Comparison of ENCODE assay signal across 20 cellular contexts in genomic region chr12:108843187-108843586, GRCh38. TPM values are rescaled to one million over a fixed set of nuclear protein-coding genes. Genes with fewer than 3 reads are reported as not detected.
A peak's percentile ranks its signal among the peaks of the same experiment; 100 is the strongest.
DNase-seq lines count a peak whose midpoint lies in the region; ATAC-seq, FAIRE-seq and TF ChIP-seq lines count a peak whose summit lies in the region.
"Had no signal": no experiment of that assay in that cellular context is flagged by ENCODE, and none has a peak within 500 bp of the region (broad histone marks: within the 10 kb centered on the region; RNA-seq: fewer than 3 reads in every experiment).

No MANE protein-coding gene starts in this region.

- H3K18ac ChIP-seq in H1 (ENCODE audit: extremely low read depth, low read length): no peak overlapping the region

- H3K4me3 ChIP-seq in right atrium auricular region (no peak overlapping the region), H1 (ENCODE audit: extremely low read depth in 1 of 4, insufficient read depth in 2 of 4, low read depth in 3 of 4, low read length in 4 of 4) (no peak overlapping the region), mesodermal cell (ENCODE audit: extremely low read depth, insufficient read depth, low read length, poor library complexity, severe bottlenecking) (no peak overlapping the region), upper lobe of right lung (no peak overlapping the region), brain microvascular endothelial cell (ENCODE audit: low read depth, low read length) (no peak overlapping the region)
- H3K4me3 ChIP-seq: coronary artery, PC-9 had no signal

- TF ChIP-seq POLR2A in H1 (IDR thresholded peaks at IDR 0.05; ENCODE audit: control extremely low read depth in 1 of 2, low read depth in 2 of 2, low read length in 2 of 2): no peak

- H3K4me3 Mint-ChIP-seq in stimulated activated naive CD8-positive, alpha-beta T cell treated with anti-CD3 and anti-CD28 coated beads, Interleukin-15, amount 100 ng/mL, for 72 hours: no peak overlapping the region
- H3K4me3 Mint-ChIP-seq: activated naive CD4-positive, alpha-beta T cell treated with anti-CD3 and anti-CD28 coated beads, Interleukin-2, amount 10 ng/mL, durations not matched to agents 7 days and 5 days had no signal

- H3K4me1 ChIP-seq in right atrium auricular region (peaks cover 0 to 88% of the 10 kb centered on the region in 2 donors), H1 (replicated peaks in 1 of 4; ENCODE audit: control insufficient read depth in 3 of 4, insufficient read depth in 4 of 4, low read length in 3 of 4) (peaks cover 2 to 14% (median 5%) of the 10 kb centered on the region in 4 experiments; a peak in 5 of 7 replicates), mesodermal cell (ENCODE audit: control insufficient read depth, insufficient read depth, low read length, poor library complexity, severe bottlenecking) (peaks cover 45% of the 10 kb centered on the region), upper lobe of right lung (peaks cover 60% of the 10 kb centered on the region)

- no peak for ATAC-seq in upper lobe of right lung
- ATAC-seq in stimulated activated naive CD8-positive, alpha-beta T cell treated with anti-CD3 and anti-CD28 coated beads, Interleukin-15, amount 100 ng/mL, for 72 hours: no peak
- no peak for ATAC-seq in HG02571 (IDR thresholded peaks at IDR 0.05; ENCODE audit: unreplicated experiment)

- H3K4ac ChIP-seq in H1 (replicated peaks; ENCODE audit: insufficient read length, low read depth, low read length): no peak overlapping the region

- no peak overlapping the region for H3K14ac ChIP-seq in H1 (ENCODE audit: insufficient read length)

- H2BK20ac ChIP-seq in H1 (ENCODE audit: low read length): no peak overlapping the region

- 93% methylated on average over 6 of the region's 6 CpGs; no CpG with 5 or more reads in 1 of the 2 experiments for WGBS in H1 (ENCODE audit: extremely low coverage in 1 of 2, insufficient coverage in 1 of 2, insufficient read length in 1 of 2, insufficient replicate concordance in 2 of 2, low coverage in 1 of 2, low lambda C conversion rate in 2 of 2, missing lambda C conversion rate in 1 of 2), 2 experiments
- WGBS in mesodermal cell (ENCODE audit: insufficient coverage in 2 of 2), 2 experiments: 96% methylated on average over 3 of the region's 6 CpGs; no CpG with 5 or more reads in 1 of the 2 experiments

- peaks cover 2% of the 10 kb centered on the region; the same call in 1 of the 2 replicates for H3K79me1 ChIP-seq in H1 (ENCODE audit: low read depth, low read length)

- no peak for TF ChIP-seq CTCF in right atrium auricular region (IDR thresholded peaks at IDR 0.05)
- TF ChIP-seq CTCF in H1 (IDR thresholded peaks at IDR 0.05; ENCODE audit: control extremely low read depth in 1 of 3, insufficient read depth in 1 of 3, low read depth in 1 of 3, low read length in 3 of 3): no peak
- TF ChIP-seq CTCF in upper lobe of right lung (IDR thresholded peaks at IDR 0.05): no peak
- no peak for TF ChIP-seq CTCF in brain microvascular endothelial cell (IDR thresholded peaks at IDR 0.05; ENCODE audit: low read depth, low read length, missing control alignments)

- H3K23me2 ChIP-seq in H1 (ENCODE audit: low read depth, low read length): no peaks in the 10 kb centered on the region

- peaks cover 17% of the 10 kb centered on the region for H3K36me3 ChIP-seq in right atrium auricular region
- peaks cover 0 to 12% (median 2%) of the 10 kb centered on the region in 4 experiments; a peak in 1 of 8 replicates for H3K36me3 ChIP-seq in H1 (ENCODE audit: control insufficient read depth in 2 of 4, insufficient read depth in 4 of 4, low read length in 3 of 4)
- H3K36me3 ChIP-seq in mesodermal cell (ENCODE audit: control insufficient read depth, insufficient read depth, low read length): peaks cover 81% of the 10 kb centered on the region
- peaks cover 19% of the 10 kb centered on the region for H3K36me3 ChIP-seq in upper lobe of right lung
- H3K36me3 ChIP-seq in brain microvascular endothelial cell (replicated peaks): peaks cover 90% of the 10 kb centered on the region

- no peak overlapping the region for H4K5ac ChIP-seq in H1 (ENCODE audit: insufficient read length, low read depth, low read length)

- H3K27ac ChIP-seq in right atrium auricular region: peak overlapping the region; percentile 94 to 95
- no peak overlapping the region for H3K27ac ChIP-seq in H1 (ENCODE audit: low read depth, low read length)
- H3K27ac ChIP-seq in mesodermal cell (ENCODE audit: low read depth, low read length, severe bottlenecking): peak overlapping the region; percentile 65
- H3K27ac ChIP-seq in upper lobe of right lung: peak overlapping the region; percentile 8
- no peak overlapping the region for H3K27ac ChIP-seq in brain microvascular endothelial cell
- H3K27ac ChIP-seq: PC-9 had no signal

- H4K91ac ChIP-seq in H1 (replicated peaks; ENCODE audit: insufficient read length, low read length): no peak overlapping the region

- no peak overlapping the region for H3K27ac Mint-ChIP-seq in stimulated activated naive CD8-positive, alpha-beta T cell treated with anti-CD3 and anti-CD28 coated beads, Interleukin-15, amount 100 ng/mL, for 72 hours
- H3K27ac Mint-ChIP-seq: activated naive CD4-positive, alpha-beta T cell treated with anti-CD3 and anti-CD28 coated beads, Interleukin-2, amount 10 ng/mL, durations not matched to agents 7 days and 5 days had no signal

- FAIRE-seq in H1 (lab: Jason Lieb, UNC): no peak

- no peak for DNase-seq in right atrium auricular region (ENCODE audit: low spot score)
- DNase-seq in cardiac septum (ENCODE audit: low spot score): no peak
- no peak for DNase-seq in H1 (ENCODE audit: low read depth in 1 of 2, low spot score in 2 of 2)
- DNase-seq in upper lobe of right lung: no peak
- no peak for DNase-seq in brain microvascular endothelial cell
- DNase-seq in stimulated activated naive CD8-positive, alpha-beta T cell treated with anti-CD3 and anti-CD28 coated beads, Interleukin-15, amount 100 ng/mL, for 72 hours: no peak
- DNase-seq: activated CD4-positive, alpha-beta T cell treated with anti-CD3 and anti-CD28 coated beads, Interleukin-2, amount 50 U/mL, for 1 hour; activated naive CD4-positive, alpha-beta T cell treated with anti-CD3 and anti-CD28 coated beads, Interleukin-2, amount 10 ng/mL, durations not matched to agents 7 days and 5 days; CD4-positive, alpha-beta memory T cell; NCI-H1436 treated with DMSO at 0.1 percent for 48 hours; NCI-H82; PC-9; stimulated activated naive CD4-positive, alpha-beta T cell had no signal

- H3K27me3 Mint-ChIP-seq in stimulated activated naive CD8-positive, alpha-beta T cell treated with anti-CD3 and anti-CD28 coated beads, Interleukin-15, amount 100 ng/mL, for 72 hours: no peaks in the 10 kb centered on the region
- H3K27me3 Mint-ChIP-seq: activated naive CD4-positive, alpha-beta T cell treated with anti-CD3 and anti-CD28 coated beads, Interleukin-2, amount 10 ng/mL, durations not matched to agents 7 days and 5 days; CD4-positive, alpha-beta memory T cell had no signal

- no peak for TF ChIP-seq EP300 in H1 (IDR thresholded peaks at IDR 0.05; ENCODE audit: borderline replicate concordance in 1 of 2, low read depth in 2 of 2, low read length in 2 of 2)

- peak overlapping the region; percentile 29; the same call in 1 of the 2 replicates for H2BK5ac ChIP-seq in H1 (ENCODE audit: low read depth, low read length)

- no peak overlapping the region for H2BK15ac ChIP-seq in H1 (ENCODE audit: low read length)

- no peak overlapping the region for H4K8ac ChIP-seq in H1 (ENCODE audit: extremely low read depth, insufficient read depth, low read length)

- peaks cover 37% of the 10 kb centered on the region for H3K4me1 Mint-ChIP-seq in stimulated activated naive CD8-positive, alpha-beta T cell treated with anti-CD3 and anti-CD28 coated beads, Interleukin-15, amount 100 ng/mL, for 72 hours

- no peak overlapping the region for H2AK5ac ChIP-seq in H1 (ENCODE audit: low read depth, low read length)

- no peak for TF ChIP-seq RAD21 in H1 (IDR thresholded peaks at IDR 0.05 in 1 of 2, conservative IDR thresholded peaks at IDR 0.05 in 1 of 2; ENCODE audit: low read depth in 2 of 2, low read length in 2 of 2)

- POLR2A ChIA-PET in H1 (lab: Charles Lee; ENCODE audit: partially characterized antibody): interaction anchor here (1.0 to 2.9 kb wide), 2 partner anchors 14 to 17 kb away, joined by 5 to 10 read pairs; partner anchors contain the start of gene SSH1

- CTCF ChIA-PET in H1 (lab: Charles Lee; ENCODE audit: partially characterized antibody): no interaction called here

- no peaks in the 10 kb centered on the region for H4K20me1 ChIP-seq in H1 (replicated peaks in 1 of 2; ENCODE audit: control insufficient read depth in 1 of 2, insufficient read depth in 2 of 2, low read length in 2 of 2)

- in situ Hi-C loops in brain microvascular endothelial cell (cut with HindIII; ENCODE audit: low pct_ligation_motif_present, low sequenced_read_pairs): no loop called here

- no peaks in the 10 kb centered on the region for H3K27me3 ChIP-seq in right atrium auricular region
- H3K27me3 ChIP-seq in H1 (replicated peaks in 1 of 4; ENCODE audit: control insufficient read depth in 3 of 4, extremely low read depth in 1 of 4, insufficient read depth in 3 of 4, low read length in 3 of 4): no peaks in the 10 kb centered on the region
- H3K27me3 ChIP-seq in upper lobe of right lung: no peaks in the 10 kb centered on the region
- H3K27me3 ChIP-seq in brain microvascular endothelial cell (replicated peaks): no peaks in the 10 kb centered on the region

- no peak overlapping the region for H3K23ac ChIP-seq in H1 (ENCODE audit: insufficient read length)

- H3K9me3 Mint-ChIP-seq in stimulated activated naive CD8-positive, alpha-beta T cell treated with anti-CD3 and anti-CD28 coated beads, Interleukin-15, amount 100 ng/mL, for 72 hours: no peaks in the 10 kb centered on the region
- H3K9me3 Mint-ChIP-seq: activated naive CD4-positive, alpha-beta T cell treated with anti-CD3 and anti-CD28 coated beads, Interleukin-2, amount 10 ng/mL, durations not matched to agents 7 days and 5 days; CD4-positive, alpha-beta memory T cell had no signal

- no peak overlapping the region for H2BK120ac ChIP-seq in H1 (replicated peaks; ENCODE audit: low read depth, low read length)

- H2AFZ ChIP-seq in H1 (ENCODE audit: low read length): no peak overlapping the region
- H2AFZ ChIP-seq: PC-9 had no signal

- H3K4me2 ChIP-seq in H1 (ENCODE audit: insufficient read depth in 1 of 2, low read depth in 2 of 2, low read length in 2 of 2): no peak overlapping the region
- H3K4me2 ChIP-seq: PC-9 had no signal

- H3K9ac ChIP-seq in H1 (replicated peaks in 1 of 4; ENCODE audit: extremely low read depth in 1 of 4, low read depth in 3 of 4, low read length in 3 of 4): no peak overlapping the region

- H3K9me3 ChIP-seq in right atrium auricular region (no peaks in the 10 kb centered on the region), H1 (ENCODE audit: insufficient read depth in 2 of 2, low read depth in 1 of 2, low read length in 1 of 2) (peaks cover 0 to 3% of the 10 kb centered on the region in 2 experiments; a peak in 1 of 4 replicates), mesodermal cell (ENCODE audit: control insufficient read depth, low read length) (no peaks in the 10 kb centered on the region), upper lobe of right lung (no peaks in the 10 kb centered on the region)

- intact Hi-C loops in cardiac septum (cut with DNase I): no loop called here
- intact Hi-C loops in upper lobe of right lung (cut with DNase I): no loop called here

- H3K56ac ChIP-seq in H1 (replicated peaks; ENCODE audit: insufficient read length, low read depth, low read length): no peak overlapping the region

- H2BK12ac ChIP-seq in H1 (ENCODE audit: low read depth, low read length): no peak overlapping the region

- H3K79me2 ChIP-seq in H1 (ENCODE audit: control insufficient read depth in 1 of 2, insufficient read depth in 2 of 2, low read length in 2 of 2): no peaks in the 10 kb centered on the region

RNA-seq across cellular contexts. Expression of gene SSH1, which starts 14.2 kb away (rescaled TPM):
- total RNA-seq in right atrium auricular region (10 to 100 TPM; 22.0 to 25.9 TPM), cardiac septum (50.6 TPM), upper lobe of right lung (46.0 TPM)
- total RNA-seq in H1 (2021; fragmentation: NEBNext Ultra II Directional; extraction: Animal tissue kit (Norgen Biotek cat#: 25700)): 17.0 and 17.9 TPM in 2 replicates
- 5.3 and 8.0 TPM in 2 replicates for polyA plus RNA-seq in H1 (2011; rRNA removed)
- polyA plus RNA-seq in H1 (2011; cell fraction: cytosol; rRNA removed): 6.3 TPM
- 10.6 TPM for polyA plus RNA-seq in H1 (2011; cell fraction: nucleus; rRNA removed)
- polyA plus RNA-seq in H1 (2012, experiment 1 of 2): 5.9 to 8.2 TPM (median 7.4 TPM) in 4 replicates
- polyA plus RNA-seq in H1 (2012, experiment 2 of 2): 2.1 TPM
- 7.6 TPM for polyA plus RNA-seq in H1 (2013, experiment 1 of 2)
- polyA plus RNA-seq in H1 (2013, experiment 2 of 2): 7.2 TPM
- polyA minus RNA-seq in H1 (2011; rRNA and poly(A)+ RNA removed): 13.0 and 14.6 TPM in 2 replicates
- polyA minus RNA-seq in H1 (2011; cell fraction: cytosol; rRNA and poly(A)+ RNA removed): 9.3 TPM
- polyA minus RNA-seq in H1 (2011; cell fraction: nucleus; rRNA and poly(A)+ RNA removed): 11.7 TPM
- polyA plus RNA-seq in mesodermal cell (2013, experiment 1 of 2): 39.1 TPM
- polyA plus RNA-seq in mesodermal cell (2013, experiment 2 of 2): 31.0 TPM

RNA-seq across cellular contexts. Expression of gene DAO, which starts 36.7 kb away (rescaled TPM):
- total RNA-seq in right atrium auricular region: not detected
- total RNA-seq in cardiac septum: not detected
- total RNA-seq in H1 (2021; fragmentation: NEBNext Ultra II Directional; extraction: Animal tissue kit (Norgen Biotek cat#: 25700)): not detected in 2 replicates
- not detected in 2 replicates for polyA plus RNA-seq in H1 (2011; rRNA removed)
- polyA plus RNA-seq in H1 (2011; cell fraction: cytosol; rRNA removed): not detected
- not detected for polyA plus RNA-seq in H1 (2011; cell fraction: nucleus; rRNA removed)
- polyA plus RNA-seq in H1 (2012, experiment 1 of 2): not detected in 4 replicates
- polyA plus RNA-seq in H1 (2012, experiment 2 of 2): not detected
- not detected for polyA plus RNA-seq in H1 (2013, experiment 1 of 2)
- 0.04 TPM for polyA plus RNA-seq in H1 (2013, experiment 2 of 2)
- not detected in 2 replicates for polyA minus RNA-seq in H1 (2011; rRNA and poly(A)+ RNA removed)
- polyA minus RNA-seq in H1 (2011; cell fraction: cytosol; rRNA and poly(A)+ RNA removed): not detected
- not detected for polyA minus RNA-seq in H1 (2011; cell fraction: nucleus; rRNA and poly(A)+ RNA removed)
- polyA plus RNA-seq in mesodermal cell (2013, experiment 1 of 2): not detected
- polyA plus RNA-seq in mesodermal cell (2013, experiment 2 of 2): not detected
- total RNA-seq in upper lobe of right lung: 0.26 TPM
- total RNA-seq: CD4-positive, alpha-beta memory T cell; glomerular endothelial cell; mesenteric fat pad; PC-9; ureter had no signal
- polyA plus RNA-seq: CD4-positive, alpha-beta memory T cell; neural cell had no signal

Comparison
In these comparisons a context has a peak if more than half of its experiments do, and no peak if none do; other contexts are left out.
1. H3K27ac ChIP-seq: peak in right atrium auricular region (2 of 2), mesodermal cell (single experiment) and upper lobe of right lung (single experiment); none in H1 (single experiment) and brain microvascular endothelial cell (single experiment).